ENCODE assay signal across 8 cellular contexts in genomic region chr17:19237389-19238166, GRCh38. TPM values are rescaled to one million over a fixed set of nuclear protein-coding genes. Genes with fewer than 3 reads are reported as not detected.
A peak's percentile ranks its signal among the peaks of the same experiment; 100 is the strongest.
DNase-seq lines count a peak whose midpoint lies in the region; ATAC-seq and TF ChIP-seq lines count a peak whose summit lies in the region.

No MANE protein-coding gene starts in this region.

- intact Hi-C loops in stomach (cut with DNase I; ENCODE audit: low total_unique reads) = no loop called here

- TF ChIP-seq EP300 in stomach (IDR thresholded peaks at IDR 0.05) = no peak

- H3K9me3 ChIP-seq in ectodermal cell (ENCODE audit: control insufficient read depth, low read length) (no peaks in the 10 kb centered on the region), mononuclear cell (ENCODE audit: low read depth, low read length) (no peaks in the 10 kb centered on the region), stomach (no peaks in the 10 kb centered on the region)

- H3K27me3 ChIP-seq in ectodermal cell (ENCODE audit: control insufficient read depth, insufficient read depth, low read length, poor library complexity, severe bottlenecking) (no peaks in the 10 kb centered on the region), mononuclear cell (ENCODE audit: insufficient read depth, low read length) (peaks cover 16% of the 10 kb centered on the region), stomach (peaks cover 0 to 3% (median 0%) of the 10 kb centered on the region in 3 donors)

- H3K36me3 ChIP-seq in ectodermal cell (ENCODE audit: control insufficient read depth, insufficient read depth, low read length) (no peaks in the 10 kb centered on the region), stomach (no peaks in the 10 kb centered on the region)

- peak; percentile 33 for DNase-seq in activated effector memory CD4-positive, alpha-beta T cell treated with Interleukin-2 at 50 U/mL for 16 hours
- no peak for DNase-seq in activated effector memory CD4-positive, alpha-beta T cell treated with anti-CD3 and anti-CD28 coated beads, Interleukin-2, amount 50 U/mL, for 16 hours
- DNase-seq in T-helper 9 cell = peak; percentile 1
- DNase-seq in stomach = peak; percentile 37
- no peak for DNase-seq in GF-D8 (lab: John Stamatoyannopoulos, UW)

- peak overlapping the region; percentile 93 for H3K4me3 ChIP-seq in ectodermal cell (ENCODE audit: insufficient read depth, low read depth, low read length)
- H3K4me3 ChIP-seq in mononuclear cell (ENCODE audit: low read length) = peak overlapping the region; percentile 57
- peak overlapping the region; percentile 93 to 99 (median 98) for H3K4me3 ChIP-seq in stomach

- ATAC-seq in HG03108 (IDR thresholded peaks at IDR 0.05; ENCODE audit: unreplicated experiment) = peak; percentile 69

- no peak for TF ChIP-seq POLR2A in stomach (IDR thresholded peaks at IDR 0.05)

- TF ChIP-seq CTCF in stomach (IDR thresholded peaks at IDR 0.05) = peak in 1 of 7 experiments; percentile 46

- H3K4me1 ChIP-seq in ectodermal cell (ENCODE audit: control insufficient read depth, insufficient read depth, low read length) (peaks cover 4% of the 10 kb centered on the region), mononuclear cell (ENCODE audit: insufficient read depth, low read length) (peaks cover 11% of the 10 kb centered on the region), stomach (peaks cover 9 to 45% (median 21%) of the 10 kb centered on the region in 4 donors)

- 0% methylated on average over 60 of the region's 60 CpGs for WGBS in ectodermal cell, 2 experiments
- WGBS in stomach, 5 donors = 1 to 3% (median 1%) methylated on average over 17 to 52 of the region's 60 CpGs

- no peak overlapping the region for H3K27ac ChIP-seq in ectodermal cell (ENCODE audit: insufficient read depth, low read depth, low read length, poor library complexity, severe bottlenecking)
- peak overlapping the region; percentile 83 to 92 (median 88) for H3K27ac ChIP-seq in stomach

RNA-seq across cellular contexts. Expression of gene EPN2, which starts 0.4 kb away (rescaled TPM):
- 39.2 TPM for polyA plus RNA-seq in ectodermal cell (2013, experiment 1 of 4)
- polyA plus RNA-seq in ectodermal cell (2013, experiment 2 of 4) = 37.1 TPM
- 27.9 TPM for polyA plus RNA-seq in ectodermal cell (2013, experiment 3 of 4)
- polyA plus RNA-seq in ectodermal cell (2013, experiment 4 of 4) = 30.4 TPM
- total RNA-seq in mononuclear cell = 8.4 TPM
- 10 to 100 TPM; 24.5 to 71.9 (median 32.1) TPM for total RNA-seq in stomach
- polyA plus RNA-seq in stomach = 10 to 100 TPM; 10.7 to 21.1 (median 11.9) TPM

Comparison
In these comparisons a context has a peak if more than half of its experiments do, and no peak if none do; other contexts are left out.
1. DNase-seq: peak in activated effector memory CD4-positive, alpha-beta T cell treated with Interleukin-2 at 50 U/mL for 16 hours (single experiment), T-helper 9 cell (single experiment) and stomach (single experiment); none in activated effector memory CD4-positive, alpha-beta T cell treated with anti-CD3 and anti-CD28 coated beads, Interleukin-2, amount 50 U/mL, for 16 hours (single experiment) and GF-D8 (single experiment).
2. Peak in every context shown above with its lines, with median percentiles within 50 percentile points of each other: H3K4me3 ChIP-seq.